ENCODE assay signal across 12 cellular contexts in genomic region chr10:30667982-30668381, GRCh38. TPM values are rescaled to one million over a fixed set of nuclear protein-coding genes. Genes with fewer than 3 reads are reported as not detected.
"Had no signal": no experiment of that assay in that cellular context is flagged by ENCODE, and none has a peak within 500 bp of the region (broad histone marks: within the 10 kb centered on the region; RNA-seq: fewer than 3 reads in every experiment).

No MANE protein-coding gene starts in this region.

RNA-seq across cellular contexts. Expression of gene LYZL2, which starts 38.4 kb away (rescaled TPM):
- total RNA-seq: activated B cell treated with CpG ODN at 0.5 μM for 24 hours; activated CD4-positive, alpha-beta memory T cell treated with anti-CD3 and anti-CD28 coated beads for 36 hours; activated naive CD4-positive, alpha-beta T cell treated with anti-CD3 and anti-CD28 coated beads for 36 hours; activated naive CD4-positive, alpha-beta T cell treated with anti-CD3 and anti-CD28 coated beads, Interleukin-2, amount 50 U/mL, for 72 hours; activated T-cell treated with anti-CD3 and anti-CD28 coated beads, Interleukin-2, amount 50 U/mL, for 4 hours; activated T-helper 1 cell treated with anti-CD3 and anti-CD28 coated beads, Interleukin-12 subunit alpha, Interleukin-12 subunit beta, Interleukin-2, Interleukin-4 antibody, amounts not matched to agents 30 ng/mL and 10 ng/mL and 1 ng/mL, durations not matched to agents 14 hours and 24 hours and 36 hours; adrenal gland; astrocyte; body of pancreas; NCI-H460; PC-3; Peyer's patch had no signal
- polyA plus RNA-seq: adrenal gland had no signal
